In genomic region chr7:148261996-148262688, GRCh38 we compare ENCODE assay signal across 12 cellular contexts.
A peak's percentile ranks its signal among the peaks of the same experiment; 100 is the strongest.
DNase-seq lines count a peak whose midpoint lies in the region; ATAC-seq and TF ChIP-seq lines count a peak whose summit lies in the region.
"Had no signal": no experiment of that assay in that cellular context is flagged by ENCODE, and none has a peak within 500 bp of the region (broad histone marks: within the 10 kb centered on the region; RNA-seq: fewer than 3 reads in every experiment).

No MANE protein-coding gene starts in this region.

- H2BK5ac ChIP-seq in H9 (ENCODE audit: insufficient read length, low read length) = no peak overlapping the region

- peak overlapping the region in 1 of 2 experiments; percentile 32; a peak in 1 of 5 replicates for H3K4me3 Mint-ChIP-seq in H9
- H3K4me3 Mint-ChIP-seq in activated B cell treated with CpG ODN at 0.5 μM for 24 hours = peak overlapping the region; percentile 69
- peak overlapping the region; percentile 6 to 87 (median 76) for H3K4me3 Mint-ChIP-seq in naive B cell
- H3K4me3 Mint-ChIP-seq: activated CD8-positive, alpha-beta T cell treated with anti-CD3 and anti-CD28 coated beads, Interleukin-2, amount 10 ng/mL, durations not matched to agents 7 days and 5 days had no signal

- H4K20me1 ChIP-seq in H9 (ENCODE audit: control insufficient read depth, insufficient read depth, insufficient read length) = no peaks in the 10 kb centered on the region

- H3T11ph ChIP-seq in H9 (ENCODE audit: low read length) = no peak overlapping the region

- H3K4me3 ChIP-seq in psoas muscle = no peak overlapping the region
- H3K4me3 ChIP-seq: HAP-1 had no signal

- no peak overlapping the region for H2BK12ac ChIP-seq in H9 (ENCODE audit: insufficient read length, low read depth, low read length)

- no peaks in the 10 kb centered on the region for H3K23me2 ChIP-seq in H9 (ENCODE audit: insufficient read length, low read depth, low read length, poor library complexity, severe bottlenecking)

- H3K9me3 Mint-ChIP-seq in H9 (no peaks in the 10 kb centered on the region; a peak in 1 of 5 replicates), activated B cell treated with CpG ODN at 0.5 μM for 24 hours (no peaks in the 10 kb centered on the region), naive B cell (no peaks in the 10 kb centered on the region)

- H4K8ac ChIP-seq in H9 (replicated peaks; ENCODE audit: insufficient read length, low read depth, low read length) = no peak overlapping the region

- no peak overlapping the region for H3K9ac ChIP-seq in H9 (ENCODE audit: extremely low read depth, insufficient read length, low read length)

- no peak overlapping the region for H3K18ac ChIP-seq in H9 (ENCODE audit: insufficient read length, low read depth, low read length)

- no peak overlapping the region for H4K5ac ChIP-seq in H9 (ENCODE audit: insufficient read length, low read depth, low read length)

- H3K27me3 Mint-ChIP-seq in H9 (ENCODE audit: low read depth) (peaks cover 21% of the 10 kb centered on the region), activated B cell treated with CpG ODN at 0.5 μM for 24 hours (peaks cover 5% of the 10 kb centered on the region), naive B cell (peaks cover 10 to 31% (median 14%) of the 10 kb centered on the region in 3 donors)

- no peak overlapping the region for H3K23ac ChIP-seq in H9 (ENCODE audit: insufficient read length, low read depth, low read length)

- WGBS in H9 (ENCODE audit: extremely low coverage, insufficient read length, low lambda C conversion rate) = no CpG with 5 or more reads among the region's 12 CpGs
- 56 to 58% (median 57%) methylated on average over 12 of the region's 12 CpGs for WGBS in psoas muscle, 3 donors

- TF ChIP-seq CTCF in H9 (conservative IDR thresholded peaks at IDR 0.05) (no peak), activated B cell treated with CpG ODN at 0.5 μM for 24 hours (IDR thresholded peaks at IDR 0.05) (no peak), psoas muscle (IDR thresholded peaks at IDR 0.05) (no peak)

- ATAC-seq in activated B cell treated with CpG ODN at 0.5 μM for 24 hours (ENCODE audit: low read depth) (no peak), naive B cell (ENCODE audit: low read depth in 2 of 2) (peak; percentile 14 to 42), HG02884 (IDR thresholded peaks at IDR 0.05; ENCODE audit: unreplicated experiment) (no peak), psoas muscle (no peak), GM21381 (IDR thresholded peaks at IDR 0.05; ENCODE audit: unreplicated experiment) (no peak)

- H3K79me1 ChIP-seq in H9 (ENCODE audit: insufficient read depth, low read depth, low read length, poor library complexity, severe bottlenecking) = no peaks in the 10 kb centered on the region

- CTCF ChIA-PET in activated B cell treated with CpG ODN at 0.5 μM for 24 hours (lab: Charles Lee) = interaction anchor here (0.8 to 4.4 kb wide), 18 partner anchors 8 to 713 kb away, joined by 3 to 26 read pairs (median 4); no protein-coding TSS in a partner anchor

- no peak overlapping the region for H2AFZ ChIP-seq in H9 (ENCODE audit: low read length)

- no peak overlapping the region for H3K14ac ChIP-seq in H9 (ENCODE audit: insufficient read depth, low read length)

- H3K79me2 ChIP-seq in H9 (ENCODE audit: insufficient read depth, low read length) = no peaks in the 10 kb centered on the region

- H3K4me2 ChIP-seq in H9 (ENCODE audit: insufficient read depth, insufficient read length, low read length) = peak overlapping the region; percentile 35

- H4K91ac ChIP-seq in H9 (ENCODE audit: insufficient read length, low read depth, low read length) = no peak overlapping the region

- no peaks in the 10 kb centered on the region for H3K27me3 ChIP-seq in H9 (ENCODE audit: insufficient read depth, low read length)
- H3K27me3 ChIP-seq in psoas muscle (ENCODE audit: insufficient read depth in 3 of 3, low read length in 2 of 3) = no peaks in the 10 kb centered on the region
- H3K27me3 ChIP-seq: stomach had no signal

- peaks cover 16 to 21% of the 10 kb centered on the region in 2 experiments for H3K4me1 Mint-ChIP-seq in H9
- peaks cover 27% of the 10 kb centered on the region for H3K4me1 Mint-ChIP-seq in activated B cell treated with CpG ODN at 0.5 μM for 24 hours
- peaks cover 9 to 35% (median 31%) of the 10 kb centered on the region in 3 donors for H3K4me1 Mint-ChIP-seq in naive B cell

- intact Hi-C loops in activated B cell treated with CpG ODN at 0.5 μM for 24 hours (cut with micrococcal nuclease) = no loop called here
- intact Hi-C loops in psoas muscle (cut with DNase I) = no loop called here

- no peak overlapping the region for H2BK20ac ChIP-seq in H9 (ENCODE audit: low read depth, low read length, poor library complexity, severe bottlenecking)

- H3K36me3 Mint-ChIP-seq in H9 (ENCODE audit: insufficient read depth in 1 of 3, low read depth in 3 of 3) (no peaks in the 10 kb centered on the region), activated B cell treated with CpG ODN at 0.5 μM for 24 hours (ENCODE audit: low read depth) (no peaks in the 10 kb centered on the region), naive B cell (no peaks in the 10 kb centered on the region)

- no peak overlapping the region for H3K27ac Mint-ChIP-seq in H9
- no peak overlapping the region for H3K27ac Mint-ChIP-seq in activated B cell treated with CpG ODN at 0.5 μM for 24 hours
- H3K27ac Mint-ChIP-seq in naive B cell = peak overlapping the region in 1 of 6 donors; percentile 10
- H3K27ac Mint-ChIP-seq: activated CD8-positive, alpha-beta T cell treated with anti-CD3 and anti-CD28 coated beads, Interleukin-2, amount 10 ng/mL, durations not matched to agents 7 days and 5 days had no signal

- H2BK15ac ChIP-seq in H9 (ENCODE audit: low read depth, low read length) = no peak overlapping the region

- H3K9me3 ChIP-seq in H9 (ENCODE audit: control insufficient read depth, low read depth, low read length) = no peaks in the 10 kb centered on the region
- H3K9me3 ChIP-seq in psoas muscle = no peaks in the 10 kb centered on the region
- H3K9me3 ChIP-seq: HAP-1, stomach had no signal

- H2AK5ac ChIP-seq in H9 (ENCODE audit: insufficient read length, low read length) = no peak overlapping the region

- H3K4ac ChIP-seq in H9 (ENCODE audit: low read depth, low read length) = no peak overlapping the region

- no peak overlapping the region for H3K56ac ChIP-seq in H9 (ENCODE audit: insufficient read length, low read depth, low read length)

- no peak overlapping the region for H2BK120ac ChIP-seq in H9 (ENCODE audit: low read depth, low read length, poor library complexity, severe bottlenecking)

- DNase-seq in Ammon's horn (ENCODE audit: low spot score) = peak; percentile 36
- DNase-seq in H9 = no peak
- no peak for DNase-seq in activated B cell treated with CpG ODN at 0.5 μM for 24 hours
- no peak for DNase-seq in naive B cell
- DNase-seq in stimulated activated CD4-positive, alpha-beta T cell treated with anti-CD3 and anti-CD28 coated beads, Interleukin-15, amount 100 ng/mL, for 24 hours = no peak
- no peak for DNase-seq in psoas muscle
- DNase-seq: NCI-H524 treated with DMSO at 0.1 percent for 48 hours had no signal

- no peak overlapping the region for H3K27ac ChIP-seq in H9 (ENCODE audit: insufficient read length, low read depth, low read length)
- H3K27ac ChIP-seq in psoas muscle = no peak overlapping the region

- no peaks in the 10 kb centered on the region; the same call in 1 of the 2 replicates for H3K4me1 ChIP-seq in H9 (ENCODE audit: insufficient read depth, low read length)
- H3K4me1 ChIP-seq in psoas muscle = no peaks in the 10 kb centered on the region
- H3K4me1 ChIP-seq: HAP-1 had no signal

- POLR2A ChIA-PET in activated B cell treated with CpG ODN at 0.5 μM for 24 hours (lab: Charles Lee) = no interaction called here

- no peaks in the 10 kb centered on the region for H3K36me3 ChIP-seq in psoas muscle (ENCODE audit: insufficient read depth in 1 of 2, low read depth in 1 of 2)
- H3K36me3 ChIP-seq: HAP-1, stomach had no signal

Comparison
In these comparisons a context has a peak if more than half of its experiments do, and no peak if none do; other contexts are left out.
1. ATAC-seq: peak in naive B cell (2 of 2); none in activated B cell treated with CpG ODN at 0.5 μM for 24 hours (single experiment), HG02884 (single experiment), psoas muscle (0 of 4) and GM21381 (single experiment).